ENCODE assay signal across 17 cellular contexts in the genomic region with DNA sequence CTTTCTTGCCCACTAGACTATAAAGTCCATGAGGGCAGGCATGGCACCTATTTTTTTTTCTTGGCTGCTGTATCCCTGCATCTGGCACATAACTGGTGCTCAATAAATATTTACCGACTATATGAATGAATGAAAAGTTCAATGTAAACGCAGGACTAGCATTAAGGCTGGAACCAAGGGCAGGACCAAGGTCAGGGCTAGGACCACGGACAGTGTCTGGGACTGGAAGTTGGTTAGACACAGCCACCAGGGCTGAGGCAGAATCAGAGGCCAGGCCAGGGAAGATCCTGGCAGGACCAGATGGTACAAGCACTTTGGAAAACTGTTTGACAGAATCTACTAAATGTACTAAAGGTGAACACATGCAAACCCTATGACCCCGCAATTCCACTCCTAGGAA. TPM values are rescaled to one million over a fixed set of nuclear protein-coding genes. Genes with fewer than 3 reads are reported as not detected.
DNase-seq lines count a peak whose midpoint lies in the region; ATAC-seq and TF ChIP-seq lines count a peak whose summit lies in the region.
"Had no signal": no experiment of that assay in that cellular context is flagged by ENCODE, and none has a peak within 500 bp of the region (broad histone marks: within the 10 kb centered on the region; RNA-seq: fewer than 3 reads in every experiment).

No MANE protein-coding gene starts in this region.

- H3K4me1 ChIP-seq in mesenchymal stem cell (ENCODE audit: control insufficient read depth, insufficient read depth, low read depth, low read length) = peaks cover 9% of the 10 kb centered on the region

- no peak for TF ChIP-seq EP300 in Ishikawa (IDR thresholded peaks at IDR 0.05; ENCODE audit: borderline replicate concordance)

- no peak overlapping the region for H3K27ac Mint-ChIP-seq in activated naive CD4-positive, alpha-beta T cell treated with anti-CD3 and anti-CD28 coated beads, Interleukin-2, amount 50 U/mL, for 72 hours
- H3K27ac Mint-ChIP-seq: activated naive CD8-positive, alpha-beta T cell had no signal

- peak; percentile 69 for DNase-seq in AG08396 (ENCODE audit: low spot score)
- peak; percentile 58 for DNase-seq in astrocyte of the hippocampus (ENCODE audit: low read depth, low spot score)
- peak; percentile 52 for DNase-seq in mesenchymal stem cell
- no peak for DNase-seq in GM10266 (ENCODE audit: extremely low spot score)
- DNase-seq in activated naive CD4-positive, alpha-beta T cell treated with anti-CD3 and anti-CD28 coated beads, Interleukin-2, amount 50 U/mL, for 72 hours (ENCODE audit: low spot score in 2 of 2) = no peak
- DNase-seq in stimulated activated CD4-positive, alpha-beta T cell treated with anti-CD3 and anti-CD28 coated beads, Interleukin-4, amount 100 ng/mL, for 24 hours = no peak
- DNase-seq: activated CD4-positive, alpha-beta T cell treated with anti-CD3 and anti-CD28 coated beads for 4 hours; CD8-positive, alpha-beta memory T cell; left ventricle myocardium superior; NCI-H1417; NCI-H2107; NCI-H510A treated with DMSO at 0.1 percent for 48 hours; spleen; SW 1271 had no signal

- no peak overlapping the region for H2BK5ac ChIP-seq in mesenchymal stem cell (ENCODE audit: low read depth, low read length, poor library complexity, severe bottlenecking)

- H3K9me3 ChIP-seq in mesenchymal stem cell (ENCODE audit: control insufficient read depth, low read length) = no peaks in the 10 kb centered on the region
- H3K9me3 ChIP-seq: spleen had no signal

- TF ChIP-seq RAD21 in Ishikawa (IDR thresholded peaks at IDR 0.05; ENCODE audit: low read depth) = no peak

- H3K18ac ChIP-seq in mesenchymal stem cell (ENCODE audit: low read depth in 1 of 2, low read length in 2 of 2) = no peak overlapping the region

- peak overlapping the region in 1 of 2 experiments; percentile 63 for H3K4me3 ChIP-seq in mesenchymal stem cell (ENCODE audit: insufficient read depth in 1 of 2, low read depth in 1 of 2, low read length in 2 of 2)
- H3K4me3 ChIP-seq: spleen had no signal

- H2BK12ac ChIP-seq in mesenchymal stem cell (ENCODE audit: low read length in 2 of 2) = no peak overlapping the region

- H2AK5ac ChIP-seq in mesenchymal stem cell (ENCODE audit: low read length, severe bottlenecking) = no peak overlapping the region

- H3K36me3 ChIP-seq in mesenchymal stem cell (ENCODE audit: control insufficient read depth in 1 of 2, insufficient read depth in 2 of 2, low read depth in 1 of 2, low read length in 2 of 2) = peaks cover under 1 to 40% of the 10 kb centered on the region in 2 experiments

- H3K27ac ChIP-seq in mesenchymal stem cell (ENCODE audit: low read length, poor library complexity, severe bottlenecking) = no peak overlapping the region

- no peak overlapping the region for H3K4me2 ChIP-seq in mesenchymal stem cell (ENCODE audit: low read length, poor library complexity, severe bottlenecking)

- no peaks in the 10 kb centered on the region for H3K79me1 ChIP-seq in mesenchymal stem cell (replicated peaks; ENCODE audit: low read length, poor library complexity, severe bottlenecking)

- no peak overlapping the region for H2AFZ ChIP-seq in mesenchymal stem cell (ENCODE audit: low read depth, low read length)

- ATAC-seq in activated naive CD4-positive, alpha-beta T cell treated with anti-CD3 and anti-CD28 coated beads, Interleukin-2, amount 50 U/mL, for 72 hours = no peak
- ATAC-seq in HG02973 (IDR thresholded peaks at IDR 0.05; ENCODE audit: unreplicated experiment) = no peak
- ATAC-seq: left ventricle myocardium superior had no signal

- H3K9me3 Mint-ChIP-seq in activated naive CD4-positive, alpha-beta T cell treated with anti-CD3 and anti-CD28 coated beads, Interleukin-2, amount 50 U/mL, for 72 hours = no peaks in the 10 kb centered on the region

- no peak overlapping the region for H3K14ac ChIP-seq in mesenchymal stem cell (ENCODE audit: low read length in 2 of 2)

- no peaks in the 10 kb centered on the region for H3K36me3 Mint-ChIP-seq in activated naive CD4-positive, alpha-beta T cell treated with anti-CD3 and anti-CD28 coated beads, Interleukin-2, amount 50 U/mL, for 72 hours
- H3K36me3 Mint-ChIP-seq: activated naive CD8-positive, alpha-beta T cell; CD8-positive, alpha-beta memory T cell had no signal

- no peak overlapping the region for H4K8ac ChIP-seq in mesenchymal stem cell (ENCODE audit: low read length)

- H2BK120ac ChIP-seq in mesenchymal stem cell (ENCODE audit: low read depth, low read length) = no peak overlapping the region

- H2BK15ac ChIP-seq in mesenchymal stem cell (ENCODE audit: low read depth, poor library complexity, severe bottlenecking) = no peak overlapping the region

- no peak overlapping the region for H4K91ac ChIP-seq in mesenchymal stem cell (ENCODE audit: low read length)

- no peak overlapping the region for H3K23ac ChIP-seq in mesenchymal stem cell (ENCODE audit: low read length in 2 of 2)

- H3K9ac ChIP-seq in mesenchymal stem cell (ENCODE audit: low read length) = no peak overlapping the region

- 86% methylated on average over 4 of the region's 4 CpGs for WGBS in mesenchymal stem cell

- no peak overlapping the region for H3K4ac ChIP-seq in mesenchymal stem cell (ENCODE audit: low read depth in 1 of 2, low read length in 2 of 2)

- H3K27me3 ChIP-seq in mesenchymal stem cell (ENCODE audit: control insufficient read depth in 1 of 2, insufficient read depth in 1 of 2, low read length in 2 of 2) = peaks cover 0 to 61% of the 10 kb centered on the region in 2 experiments

- TF ChIP-seq CTCF in GM10266 (IDR thresholded peaks at IDR 0.05; ENCODE audit: control insufficient read depth, insufficient read depth, low read depth, missing control alignments) = no peak

TF ChIP-seq in Ishikawa, 13 proteins besides CTCF, POLR2A, EP300 and RAD21:
- TF ChIP-seq, protein P1, sequence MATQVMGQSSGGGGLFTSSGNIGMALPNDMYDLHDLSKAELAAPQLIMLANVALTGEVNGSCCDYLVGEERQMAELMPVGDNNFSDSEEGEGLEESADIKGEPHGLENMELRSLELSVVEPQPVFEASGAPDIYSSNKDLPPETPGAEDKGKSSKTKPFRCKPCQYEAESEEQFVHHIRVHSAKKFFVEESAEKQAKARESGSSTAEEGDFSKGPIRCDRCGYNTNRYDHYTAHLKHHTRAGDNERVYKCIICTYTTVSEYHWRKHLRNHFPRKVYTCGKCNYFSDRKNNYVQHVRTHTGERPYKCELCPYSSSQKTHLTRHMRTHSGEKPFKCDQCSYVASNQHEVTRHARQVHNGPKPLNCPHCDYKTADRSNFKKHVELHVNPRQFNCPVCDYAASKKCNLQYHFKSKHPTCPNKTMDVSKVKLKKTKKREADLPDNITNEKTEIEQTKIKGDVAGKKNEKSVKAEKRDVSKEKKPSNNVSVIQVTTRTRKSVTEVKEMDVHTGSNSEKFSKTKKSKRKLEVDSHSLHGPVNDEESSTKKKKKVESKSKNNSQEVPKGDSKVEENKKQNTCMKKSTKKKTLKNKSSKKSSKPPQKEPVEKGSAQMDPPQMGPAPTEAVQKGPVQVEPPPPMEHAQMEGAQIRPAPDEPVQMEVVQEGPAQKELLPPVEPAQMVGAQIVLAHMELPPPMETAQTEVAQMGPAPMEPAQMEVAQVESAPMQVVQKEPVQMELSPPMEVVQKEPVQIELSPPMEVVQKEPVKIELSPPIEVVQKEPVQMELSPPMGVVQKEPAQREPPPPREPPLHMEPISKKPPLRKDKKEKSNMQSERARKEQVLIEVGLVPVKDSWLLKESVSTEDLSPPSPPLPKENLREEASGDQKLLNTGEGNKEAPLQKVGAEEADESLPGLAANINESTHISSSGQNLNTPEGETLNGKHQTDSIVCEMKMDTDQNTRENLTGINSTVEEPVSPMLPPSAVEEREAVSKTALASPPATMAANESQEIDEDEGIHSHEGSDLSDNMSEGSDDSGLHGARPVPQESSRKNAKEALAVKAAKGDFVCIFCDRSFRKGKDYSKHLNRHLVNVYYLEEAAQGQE (IDR thresholded peaks at IDR 0.05; ENCODE audit: low read depth) = peak; percentile 97
- TF ChIP-seq CEBPB (IDR thresholded peaks at IDR 0.05) (no peak), TCF12 (IDR thresholded peaks at IDR 0.05; ENCODE audit: low read depth) (no peak)
TF ChIP-seq in Ishikawa: peak in this region for 1.

RNA-seq across cellular contexts. Expression of a gene that starts 3.7 kb away (rescaled TPM):
- polyA plus RNA-seq in mesenchymal stem cell (2013, experiment 1 of 2) = 3.9 TPM
- polyA plus RNA-seq in mesenchymal stem cell (2013, experiment 2 of 2) = 3.2 TPM
- total RNA-seq in activated naive CD4-positive, alpha-beta T cell treated with anti-CD3 and anti-CD28 coated beads, Interleukin-2, amount 50 U/mL, for 72 hours = 10 to 100 TPM; 10.1 to 30.4 TPM
- polyA plus RNA-seq: CD8-positive, alpha-beta memory T cell had no signal

RNA-seq across cellular contexts. Expression of a gene that starts 22.6 kb away (rescaled TPM):
- 68.3 TPM for polyA plus RNA-seq in mesenchymal stem cell (2013, experiment 1 of 2)
- polyA plus RNA-seq in mesenchymal stem cell (2013, experiment 2 of 2) = 66.3 TPM
- total RNA-seq in activated naive CD4-positive, alpha-beta T cell treated with anti-CD3 and anti-CD28 coated beads, Interleukin-2, amount 50 U/mL, for 72 hours = 100 to 1,000 TPM in 1 of 2 donors, 10 to 100 TPM in 1; 87.5 to 101 TPM

RNA-seq across cellular contexts. Expression of a gene that starts 24.7 kb away (rescaled TPM):
- polyA plus RNA-seq in mesenchymal stem cell (2013, experiment 1 of 2) = 4.3 TPM
- 4.3 TPM for polyA plus RNA-seq in mesenchymal stem cell (2013, experiment 2 of 2)
- total RNA-seq in activated naive CD4-positive, alpha-beta T cell treated with anti-CD3 and anti-CD28 coated beads, Interleukin-2, amount 50 U/mL, for 72 hours = 10 to 100 TPM in 1 of 2 donors, 1 to 10 TPM in 1; 9.3 to 15.8 TPM

RNA-seq across cellular contexts. Expression of a gene that starts 46.3 kb away (rescaled TPM):
- polyA plus RNA-seq in mesenchymal stem cell (2013, experiment 1 of 2) = 8.0 TPM
- 7.9 TPM for polyA plus RNA-seq in mesenchymal stem cell (2013, experiment 2 of 2)
- total RNA-seq in activated naive CD4-positive, alpha-beta T cell treated with anti-CD3 and anti-CD28 coated beads, Interleukin-2, amount 50 U/mL, for 72 hours = under 1 TPM; 0.77 to 0.84 TPM

RNA-seq across cellular contexts. Expression of a gene that starts 48.5 kb away (rescaled TPM):
- 31.6 TPM for polyA plus RNA-seq in mesenchymal stem cell (2013, experiment 1 of 2)
- polyA plus RNA-seq in mesenchymal stem cell (2013, experiment 2 of 2) = 31.6 TPM
- total RNA-seq in activated naive CD4-positive, alpha-beta T cell treated with anti-CD3 and anti-CD28 coated beads, Interleukin-2, amount 50 U/mL, for 72 hours = 10 to 100 TPM; 13.6 to 18.7 TPM

Comparison
In these comparisons a context has a peak if more than half of its experiments do, and no peak if none do; other contexts are left out.
1. DNase-seq: peak in AG08396 (single experiment), astrocyte of the hippocampus (single experiment) and mesenchymal stem cell (single experiment); none in GM10266 (single experiment), activated naive CD4-positive, alpha-beta T cell treated with anti-CD3 and anti-CD28 coated beads, Interleukin-2, amount 50 U/mL, for 72 hours (0 of 2) and stimulated activated CD4-positive, alpha-beta T cell treated with anti-CD3 and anti-CD28 coated beads, Interleukin-4, amount 100 ng/mL, for 24 hours (single experiment).